In genomic region chr16:24123275-24123674, GRCh38 we compare ENCODE assay signal across 26 cellular contexts.
"Had no signal": no experiment of that assay in that cellular context is flagged by ENCODE, and none has a peak within 500 bp of the region (broad histone marks: within the 10 kb centered on the region; RNA-seq: fewer than 3 reads in every experiment).

No MANE protein-coding gene starts in this region.

- H3K4me1 ChIP-seq: ascending aorta, Peyer's patch, SJSA1 had no signal

- H3K36me3 ChIP-seq: ascending aorta, Peyer's patch, SJSA1 had no signal

- H3K4me1 Mint-ChIP-seq: activated CD4-positive, alpha-beta T cell treated with anti-CD3 and anti-CD28 coated beads, Interleukin-2, amount 10 ng/mL, durations not matched to agents 24 days and 14 days; activated naive CD8-positive, alpha-beta T cell treated with anti-CD3 and anti-CD28 coated beads, Interleukin-2, amount 50 U/mL, for 24 hours had no signal

- H3K36me3 Mint-ChIP-seq: WTC11 had no signal

- H3K27me3 Mint-ChIP-seq: activated CD4-positive, alpha-beta T cell treated with anti-CD3 and anti-CD28 coated beads, Interleukin-2, amount 10 ng/mL, durations not matched to agents 24 days and 14 days; activated naive CD8-positive, alpha-beta T cell treated with anti-CD3 and anti-CD28 coated beads, Interleukin-2, amount 50 U/mL, for 24 hours had no signal

- H3K27ac ChIP-seq: ascending aorta, body of pancreas, Peyer's patch, RWPE1, SJSA1 had no signal

- H3K27me3 ChIP-seq: ascending aorta, body of pancreas, Peyer's patch, SJSA1 had no signal

- DNase-seq: activated CD4-positive, alpha-beta T cell treated with anti-CD3 and anti-CD28 coated beads for 1 hour; activated CD4-positive, alpha-beta T cell treated with anti-CD3 and anti-CD28 coated beads, Interleukin-2, amount 10 ng/mL, durations not matched to agents 24 days and 14 days; activated CD4-positive, alpha-beta T cell treated with anti-CD3 and anti-CD28 coated beads, Interleukin-2, amount 50 U/mL, for 48 hours; activated effector memory CD4-positive, alpha-beta T cell treated with anti-CD3 and anti-CD28 coated beads, Interleukin-2, amount 50 U/mL, for 16 hours; activated naive CD4-positive, alpha-beta T cell treated with Interleukin-2 at 50 U/mL for 16 hours; activated naive CD8-positive, alpha-beta T cell treated with anti-CD3 and anti-CD28 coated beads, Interleukin-2, amount 50 U/mL, for 24 hours; activated T-cell treated with anti-CD3 and anti-CD28 coated beads for 4 hours; amniotic stem cell; body of pancreas; KG1; NCI-H1048; NCI-H146; NCI-H187 treated with DMSO at 0.1 percent for 48 hours; NCI-H2081 treated with DMSO at 0.1 percent for 48 hours; NCI-H446; NCI-H524; Peyer's patch; Right ventricle myocardium superior; SW 1271; T-helper 9 cell had no signal

- ATAC-seq: activated naive CD8-positive, alpha-beta T cell treated with anti-CD3 and anti-CD28 coated beads, Interleukin-2, amount 50 U/mL, for 24 hours; body of pancreas; SK-N-SH treated with all-trans-retinoic acid at 6 μM for 48 hours; WTC11 had no signal

- H3K27ac Mint-ChIP-seq: activated CD4-positive, alpha-beta T cell treated with anti-CD3 and anti-CD28 coated beads, Interleukin-2, amount 10 ng/mL, durations not matched to agents 24 days and 14 days; activated naive CD8-positive, alpha-beta T cell treated with anti-CD3 and anti-CD28 coated beads, Interleukin-2, amount 50 U/mL, for 24 hours; T-helper 1 cell treated with Interleukin-12 subunit alpha and Interleukin-12 subunit beta and Interleukin-4 antibody, amounts not matched to agents 30 μg/mL and 1 μg/mL, for 36 hours; WTC11 had no signal

- H3K9me3 Mint-ChIP-seq: activated CD4-positive, alpha-beta T cell treated with anti-CD3 and anti-CD28 coated beads, Interleukin-2, amount 10 ng/mL, durations not matched to agents 24 days and 14 days; activated naive CD8-positive, alpha-beta T cell treated with anti-CD3 and anti-CD28 coated beads, Interleukin-2, amount 50 U/mL, for 24 hours; T-helper 1 cell treated with Interleukin-12 subunit alpha and Interleukin-12 subunit beta and Interleukin-4 antibody, amounts not matched to agents 30 μg/mL and 1 μg/mL, for 36 hours; WTC11 had no signal

- H3K9me3 ChIP-seq: ascending aorta, body of pancreas, Peyer's patch, SJSA1 had no signal

- H3K4me3 Mint-ChIP-seq: activated CD4-positive, alpha-beta T cell treated with anti-CD3 and anti-CD28 coated beads, Interleukin-2, amount 10 ng/mL, durations not matched to agents 24 days and 14 days; activated naive CD8-positive, alpha-beta T cell treated with anti-CD3 and anti-CD28 coated beads, Interleukin-2, amount 50 U/mL, for 24 hours; T-helper 1 cell treated with Interleukin-12 subunit alpha and Interleukin-12 subunit beta and Interleukin-4 antibody, amounts not matched to agents 30 μg/mL and 1 μg/mL, for 36 hours; WTC11 had no signal

- H3K4me3 ChIP-seq: ascending aorta, body of pancreas, Peyer's patch, SJSA1 had no signal
